ENCODE assay signal across 19 cellular contexts in genomic region chr2:118609138-118609537, GRCh38.
"Had no signal": no experiment of that assay in that cellular context is flagged by ENCODE, and none has a peak within 500 bp of the region (broad histone marks: within the 10 kb centered on the region; RNA-seq: fewer than 3 reads in every experiment).

No MANE protein-coding gene starts in this region.

- H3K4me3 ChIP-seq: esophagus muscularis mucosa, gastroesophageal sphincter, left ventricle myocardium inferior, lung, right atrium auricular region, smooth muscle cell had no signal

- H3K36me3 Mint-ChIP-seq: immature natural killer cell; naive thymus-derived CD4-positive, alpha-beta T cell had no signal

- H3K4me1 ChIP-seq: esophagus muscularis mucosa, gastroesophageal sphincter, left ventricle myocardium inferior, right atrium auricular region had no signal

- H3K4me2 ChIP-seq: smooth muscle cell had no signal

- H3K36me3 ChIP-seq: esophagus muscularis mucosa, gastroesophageal sphincter, left ventricle myocardium inferior, right atrium auricular region had no signal

- H3K27ac Mint-ChIP-seq: immature natural killer cell; naive thymus-derived CD4-positive, alpha-beta T cell; nephron progenitor cell had no signal

- H3K4me1 Mint-ChIP-seq: immature natural killer cell; naive thymus-derived CD4-positive, alpha-beta T cell had no signal

- ATAC-seq: gastroesophageal sphincter; left cardiac atrium; naive thymus-derived CD4-positive, alpha-beta T cell had no signal

- DNase-seq: effector memory CD4-positive, alpha-beta T cell; foreskin fibroblast; glutamatergic neuron; immature natural killer cell; kidney; left cardiac atrium; left ventricle myocardium inferior; mesendoderm; naive thymus-derived CD4-positive, alpha-beta T cell; nephron progenitor cell; posterior cingulate gyrus; stimulated activated CD4-positive, alpha-beta T cell treated with anti-CD3 and anti-CD28 coated beads, Interleukin-2, amount 100 ng/mL, for 48 hours; stimulated activated naive CD4-positive, alpha-beta T cell treated with Interleukin-2 at 50 U/mL for 16 hours had no signal

- H3K27me3 ChIP-seq: right atrium auricular region had no signal

- H3K27ac ChIP-seq: epithelial cell of prostate, esophagus muscularis mucosa, gastroesophageal sphincter, left ventricle myocardium inferior, right atrium auricular region had no signal

- H3K4me3 Mint-ChIP-seq: immature natural killer cell; naive thymus-derived CD4-positive, alpha-beta T cell; nephron progenitor cell had no signal

- H3K9me3 ChIP-seq: esophagus muscularis mucosa, gastroesophageal sphincter, left ventricle myocardium inferior, right atrium auricular region had no signal
